Comparison of ENCODE assay signal across 25 cellular contexts in genomic region chr6:31321005-31321707, GRCh38.
DNase-seq lines count a peak whose midpoint lies in the region; ATAC-seq, FAIRE-seq and TF ChIP-seq lines count a peak whose summit lies in the region.
"Had no signal": no experiment of that assay in that cellular context is flagged by ENCODE, and none has a peak within 500 bp of the region (broad histone marks: within the 10 kb centered on the region; RNA-seq: fewer than 3 reads in every experiment).

No MANE protein-coding gene starts in this region.

- H3K27ac ChIP-seq in HEK293 (ENCODE audit: extremely low read depth, low read depth, low read length) (no peak overlapping the region), RWPE2 (ENCODE audit: poor library complexity, severe bottlenecking) (no peak overlapping the region)
- H3K27ac ChIP-seq: BLaER1 had no signal

- H3K36me3 ChIP-seq in HEK293 (ENCODE audit: control insufficient read depth in 2 of 2, insufficient read depth in 1 of 2, low read length in 2 of 2) = no peaks in the 10 kb centered on the region
- no peaks in the 10 kb centered on the region for H3K36me3 ChIP-seq in RWPE2 (ENCODE audit: low read depth)
- H3K36me3 ChIP-seq: BE2C, BLaER1 had no signal

- no peak for TF ChIP-seq CTCF in HEK293 (tag by site-specific recombination; IDR thresholded peaks at IDR 0.05)
- no peak for TF ChIP-seq CTCF in RWPE2 (IDR thresholded peaks at IDR 0.05; ENCODE audit: poor library complexity, severe bottlenecking)

- DNase-seq in RWPE2 (ENCODE audit: low spot score) = no peak
- DNase-seq in NCI-H1105 treated with DMSO at 0.1 percent for 48 hours (lab: John Stamatoyannopoulos, UW) = no peak
- DNase-seq in MV-4-11 (lab: John Stamatoyannopoulos, UW) = no peak
- DNase-seq: 8988T; ACHN; BE2C; C1 segment of cervical spinal cord; CD4-positive, alpha-beta memory T cell; CD4-positive, CD25-positive, alpha-beta regulatory T cell; CD8-positive, alpha-beta memory T cell; COR-L47; DMS 273 treated with DMSO at 0.1 percent for 48 hours; DMS153; DMS53; DMS79; DND-41; EL; GDM1 had no signal

- H3K9me3 ChIP-seq in HEK293 (ENCODE audit: control insufficient read depth, insufficient read depth, low read depth, low read length) = no peaks in the 10 kb centered on the region
- no peaks in the 10 kb centered on the region for H3K9me3 ChIP-seq in RWPE2 (ENCODE audit: severe bottlenecking)
- H3K9me3 ChIP-seq: BE2C, BLaER1 had no signal

- peak; percentile 27 for FAIRE-seq in islet of Langerhans (lab: Jason Lieb, UNC)
- FAIRE-seq: GM12878, GM12892, GM18507 had no signal

- H3K4me1 ChIP-seq in HEK293 (ENCODE audit: control insufficient read depth, insufficient read depth, low read length) (no peaks in the 10 kb centered on the region), RWPE2 (ENCODE audit: insufficient read depth, poor library complexity, severe bottlenecking) (no peaks in the 10 kb centered on the region)
- H3K4me1 ChIP-seq: BE2C, BLaER1 had no signal

- H3K4me3 ChIP-seq in HEK293 (ENCODE audit: low read depth, low read length) (no peak overlapping the region), RWPE2 (ENCODE audit: severe bottlenecking) (no peak overlapping the region)
- H3K4me3 ChIP-seq: BLaER1, GM12878 had no signal

- POLR2A ChIA-PET in HEK293 (lab: Yijun Ruan, JAX) = no interaction called here

- no peaks in the 10 kb centered on the region for H3K27me3 ChIP-seq in RWPE2 (ENCODE audit: insufficient read depth, poor library complexity, severe bottlenecking)
- H3K27me3 ChIP-seq: BLaER1 had no signal

- ATAC-seq in RWPE2 (ENCODE audit: low read depth) (peak; percentile 85), HG02798 (IDR thresholded peaks at IDR 0.05; ENCODE audit: poor library complexity, unreplicated experiment) (no peak)
- ATAC-seq: GM12878 had no signal

- CTCF ChIA-PET in HEK293 (lab: Yijun Ruan, JAX) = interaction anchor here (0.6 to 0.9 kb wide), 8 partner anchors 9 to 924 kb away, joined by 3 to 6 read pairs (median 3); partner anchors contain the start of gene PSORS1C2

TF ChIP-seq in HEK293, 187 proteins besides CTCF, POLR2A, EP300 and RAD21 (continues in another document):
- no peak for TF ChIP-seq ZNF2 (tag by site-specific recombination; IDR thresholded peaks at IDR 0.05)
- TF ChIP-seq ZNF623 (tag by site-specific recombination; IDR thresholded peaks at IDR 0.05) = peak; percentile 65
- TF ChIP-seq ZNF202 (tag by site-specific recombination; IDR thresholded peaks at IDR 0.05; ENCODE audit: borderline replicate concordance) = peak; percentile 80; the same call in 1 of the 2 replicates
- no peak for TF ChIP-seq ZFP37 (tag by site-specific recombination; IDR thresholded peaks at IDR 0.05)
- TF ChIP-seq ZNF354C (tag by site-specific recombination; IDR thresholded peaks at IDR 0.05; ENCODE audit: borderline replicate concordance, low read depth) = 0 out of 2 replicates have a peak, but pooled peaks have one; percentile 13
- peak; percentile 72 for TF ChIP-seq ZNF555 (tag by site-specific recombination; conservative IDR thresholded peaks at IDR 0.05)
- TF ChIP-seq GLIS1 (tag by site-specific recombination; IDR thresholded peaks at IDR 0.05) = no peak
- no peak for TF ChIP-seq ZNF561 (tag by site-specific recombination; IDR thresholded peaks at IDR 0.05; ENCODE audit: borderline replicate concordance)
- TF ChIP-seq ZNF266 (tag by site-specific recombination; IDR thresholded peaks at IDR 0.05; ENCODE audit: low read depth) = peak; percentile 70; the same call in 1 of the 2 replicates
- TF ChIP-seq ZNF530 (tag by site-specific recombination; IDR thresholded peaks at IDR 0.05; ENCODE audit: low read depth) = peak; percentile 57; the same call in 1 of the 2 replicates
- TF ChIP-seq ZNF394 (tag by site-specific recombination; IDR thresholded peaks at IDR 0.05; ENCODE audit: borderline replicate concordance) = peak; percentile 90
- TF ChIP-seq FEZF1 (tag by site-specific recombination; IDR thresholded peaks at IDR 0.05) = no peak
- TF ChIP-seq SP7 (tag by site-specific recombination; IDR thresholded peaks at IDR 0.05) = no peak
- no peak for TF ChIP-seq ZNF747 (tag by site-specific recombination; IDR thresholded peaks at IDR 0.05)
- TF ChIP-seq ZNF558 (tag by site-specific recombination; IDR thresholded peaks at IDR 0.05) = 0 out of 2 replicates have a peak, but pooled peaks have one; percentile 33
- TF ChIP-seq ZNF76 (tag by site-specific recombination; IDR thresholded peaks at IDR 0.05; ENCODE audit: borderline replicate concordance, low read depth) = no peak
- TF ChIP-seq ZNF132 (tag by site-specific recombination; IDR thresholded peaks at IDR 0.05; ENCODE audit: borderline replicate concordance) = no peak
- TF ChIP-seq ZNF629 (tag by site-specific recombination; IDR thresholded peaks at IDR 0.05) = peak; percentile 29; the same call in 1 of the 2 replicates
- TF ChIP-seq SCRT1 (tag by site-specific recombination; IDR thresholded peaks at IDR 0.05; ENCODE audit: borderline replicate concordance) = no peak
- no peak for TF ChIP-seq KLF8 (tag by site-specific recombination; IDR thresholded peaks at IDR 0.05)
- peak; percentile 57; the same call in 1 of the 2 replicates for TF ChIP-seq REST (tag by site-specific recombination; IDR thresholded peaks at IDR 0.05)
- TF ChIP-seq ZBTB8A (tag by site-specific recombination; IDR thresholded peaks at IDR 0.05) = peak; percentile 56; the same call in 1 of the 2 replicates
- peak; percentile 21 for TF ChIP-seq ZNF654 (tag by site-specific recombination; IDR thresholded peaks at IDR 0.05; ENCODE audit: low read depth)
- no peak for TF ChIP-seq ZNF580 (tag by site-specific recombination; IDR thresholded peaks at IDR 0.05)
- no peak for TF ChIP-seq ZBTB20 (tag by site-specific recombination; IDR thresholded peaks at IDR 0.05)
- 0 out of 2 replicates have a peak, but pooled peaks have one; percentile 48 for TF ChIP-seq ZNF138 (tag by site-specific recombination; IDR thresholded peaks at IDR 0.05; ENCODE audit: borderline replicate concordance)
- 0 out of 2 replicates have a peak, but pooled peaks have one; percentile 17 for TF ChIP-seq ZNF791 (tag by site-specific recombination; IDR thresholded peaks at IDR 0.05)
- peak; percentile 53 for TF ChIP-seq ZXDB (tag by site-specific recombination; IDR thresholded peaks at IDR 0.05)
- peak; percentile 85 for TF ChIP-seq ZNF404 (tag by site-specific recombination; IDR thresholded peaks at IDR 0.05)
- TF ChIP-seq ZNF843 (tag by site-specific recombination; IDR thresholded peaks at IDR 0.05) = no peak
- TF ChIP-seq MEIS1 (CRISPR knock-in tag; IDR thresholded peaks at IDR 0.05; ENCODE audit: borderline replicate concordance) = no peak
- no peak for TF ChIP-seq ZBTB48 (tag by site-specific recombination; IDR thresholded peaks at IDR 0.05)
- TF ChIP-seq YY2 (tag by site-specific recombination; IDR thresholded peaks at IDR 0.05) = no peak
- TF ChIP-seq ZNF19 (tag by site-specific recombination; IDR thresholded peaks at IDR 0.05; ENCODE audit: low read depth) = 0 out of 2 replicates have a peak, but pooled peaks have one; percentile 48
